20 cellular contexts compared by ENCODE assay signal in genomic region chr20:54168961-54169862, GRCh38. TPM values are rescaled to one million over a fixed set of nuclear protein-coding genes. Genes with fewer than 3 reads are reported as not detected.
DNase-seq lines count a peak whose midpoint lies in the region; ATAC-seq and TF ChIP-seq lines count a peak whose summit lies in the region.
"Had no signal": no experiment of that assay in that cellular context is flagged by ENCODE, and none has a peak within 500 bp of the region (broad histone marks: within the 10 kb centered on the region; RNA-seq: fewer than 3 reads in every experiment).

No MANE protein-coding gene starts in this region.

- H2BK5ac ChIP-seq in neuronal stem cell (ENCODE audit: low read length) = no peak overlapping the region

- H3K4me3 ChIP-seq in BLaER1 (no peak overlapping the region), SK-N-MC (peak overlapping the region; percentile 33; the same call in 1 of the 2 replicates), neuronal stem cell (ENCODE audit: low read length in 2 of 2) (no peak overlapping the region)
- H3K4me3 ChIP-seq: GM23338, MG63, SJCRH30 had no signal

- no peak overlapping the region for H3K23ac ChIP-seq in neuronal stem cell (ENCODE audit: low read depth, low read length, poor library complexity)

- no peak overlapping the region for H4K91ac ChIP-seq in neuronal stem cell (ENCODE audit: low read depth, low read length, poor library complexity)

- POLR2A ChIA-PET in HEK293T (lab: Yijun Ruan, JAX) = no interaction called here

- no peaks in the 10 kb centered on the region for H3K79me1 ChIP-seq in neuronal stem cell (ENCODE audit: low read depth, low read length)

- H2BK15ac ChIP-seq in neuronal stem cell (ENCODE audit: low read length) = no peak overlapping the region

- no CpG with 5 or more reads among the region's 14 CpGs for WGBS in neuronal stem cell (ENCODE audit: extremely low coverage in 2 of 2, insufficient read length in 2 of 2, insufficient replicate concordance in 1 of 2), 2 donors

- H3K4me2 ChIP-seq in BLaER1 = peak overlapping the region; percentile 23
- no peak overlapping the region for H3K4me2 ChIP-seq in neuronal stem cell (ENCODE audit: insufficient read depth, low read length, poor library complexity, severe bottlenecking)
- H3K4me2 ChIP-seq: GM23338 had no signal

- H3K27ac ChIP-seq in BLaER1 (no peak overlapping the region), SK-N-MC (peak overlapping the region; percentile 93), neuronal stem cell (replicated peaks; ENCODE audit: low read length) (no peak overlapping the region)
- H3K27ac ChIP-seq: SJCRH30 had no signal

- H2AFZ ChIP-seq in neuronal stem cell (ENCODE audit: low read length) = no peak overlapping the region
- H2AFZ ChIP-seq: GM23338 had no signal

- H3K36me3 ChIP-seq in BLaER1 (no peaks in the 10 kb centered on the region), SK-N-MC (ENCODE audit: insufficient read depth, low read length) (peaks cover 16% of the 10 kb centered on the region), neuronal stem cell (replicated peaks in 1 of 2; ENCODE audit: control insufficient read depth in 2 of 2, insufficient read depth in 2 of 2, low read length in 2 of 2) (no peaks in the 10 kb centered on the region)
- H3K36me3 ChIP-seq: MG63, SJCRH30 had no signal

- no peak overlapping the region for H2BK12ac ChIP-seq in neuronal stem cell (ENCODE audit: low read length)

- H3K4me1 ChIP-seq in BLaER1 (peaks cover 9% of the 10 kb centered on the region), neuronal stem cell (ENCODE audit: control insufficient read depth in 2 of 2, insufficient read depth in 1 of 2, low read depth in 1 of 2, low read length in 2 of 2) (peaks cover 8 to 11% of the 10 kb centered on the region in 2 donors)
- H3K4me1 ChIP-seq: SJCRH30 had no signal

- no peak overlapping the region for H3K14ac ChIP-seq in neuronal stem cell (ENCODE audit: low read length)

- H4K8ac ChIP-seq in neuronal stem cell (ENCODE audit: low read depth, low read length) = no peak overlapping the region

- H4K20me1 ChIP-seq in BLaER1 = no peaks in the 10 kb centered on the region

- H3K27me3 ChIP-seq in BLaER1 (peaks cover 34% of the 10 kb centered on the region), neuronal stem cell (ENCODE audit: control insufficient read depth in 3 of 3, insufficient read depth in 3 of 3, low read depth in 1 of 3, low read length in 3 of 3) (peaks cover 15 to 83% (median 37%) of the 10 kb centered on the region in 3 experiments)

- H3K9ac ChIP-seq in BLaER1 = no peak overlapping the region
- no peak overlapping the region for H3K9ac ChIP-seq in SK-N-MC (ENCODE audit: insufficient read length)
- no peak overlapping the region for H3K9ac ChIP-seq in neuronal stem cell (ENCODE audit: low read depth, low read length, poor library complexity)

- no peak for ATAC-seq in GM19351 (IDR thresholded peaks at IDR 0.05; ENCODE audit: unreplicated experiment)
- ATAC-seq: GM23338 had no signal

- peak; percentile 74 for DNase-seq in HT-29 (ENCODE audit: low spot score)
- no peak for DNase-seq in SK-N-MC (ENCODE audit: low read depth, low spot score)
- peak; percentile 22 for DNase-seq in kidney tubule cell (ENCODE audit: low spot score)
- DNase-seq in glomerular visceral epithelial cell (ENCODE audit: extremely low spot score) = no peak
- DNase-seq in neuronal stem cell (ENCODE audit: low spot score) = no peak
- DNase-seq in HEK293T (ENCODE audit: extremely low spot score) = no peak
- DNase-seq: ACHN; CD4-positive, alpha-beta T cell; DND-41; GF-D8; NCI-H1105; NCI-H187 treated with DMSO at 0.1 percent for 48 hours; NCI-H2171 treated with DMSO at 0.1 percent for 48 hours; NCI-H510A; NCI-H82; SJCRH30 had no signal

- H2BK120ac ChIP-seq in neuronal stem cell (ENCODE audit: low read depth, low read length) = no peak overlapping the region

- no peak overlapping the region for H3K18ac ChIP-seq in neuronal stem cell (ENCODE audit: low read length)

- no peak overlapping the region for H3K4ac ChIP-seq in neuronal stem cell (ENCODE audit: low read length)

- H3K9me3 ChIP-seq in BLaER1 (peaks cover 20% of the 10 kb centered on the region), SK-N-MC (ENCODE audit: low read depth, low read length) (no peaks in the 10 kb centered on the region), neuronal stem cell (replicated peaks in 1 of 2; ENCODE audit: control insufficient read depth in 2 of 2, insufficient read depth in 1 of 2, low read depth in 1 of 2, low read length in 2 of 2) (no peaks in the 10 kb centered on the region)
- H3K9me3 ChIP-seq: MG63, SJCRH30 had no signal

- H2AK5ac ChIP-seq in neuronal stem cell (ENCODE audit: low read depth, low read length) = no peak overlapping the region

- CTCF ChIA-PET in HEK293T (lab: Yijun Ruan, JAX) = interaction anchor here (0.6 kb wide), 1 partner anchor 73 kb away, joined by 3 read pairs; no protein-coding TSS in a partner anchor

TF ChIP-seq in HEK293T, 16 proteins besides CTCF, POLR2A, EP300 and RAD21:
- TF ChIP-seq ARNT (IDR thresholded peaks at IDR 0.05) (no peak), ZNF384 (IDR thresholded peaks at IDR 0.05) (no peak), PKNOX1 (IDR thresholded peaks at IDR 0.05) (no peak), HDGF (IDR thresholded peaks at IDR 0.05; ENCODE audit: borderline replicate concordance) (no peak), SP1 (IDR thresholded peaks at IDR 0.05) (no peak), LEF1 (IDR thresholded peaks at IDR 0.05; ENCODE audit: borderline replicate concordance) (no peak), BHLHE40 (IDR thresholded peaks at IDR 0.05; ENCODE audit: borderline replicate concordance) (no peak), ELF4 (IDR thresholded peaks at IDR 0.05) (no peak), NFRKB (IDR thresholded peaks at IDR 0.05) (no peak), CTBP1 (IDR thresholded peaks at IDR 0.05; ENCODE audit: borderline replicate concordance) (no peak)

RNA-seq across cellular contexts. Expression of gene CYP24A1, which starts 4.6 kb away (rescaled TPM):
- total RNA-seq in HT-29 (2014; rRNA removed; shearing (Covaris generic)) = 1.1 and 1.9 TPM in 2 replicates
- not detected for polyA plus RNA-seq in neuronal stem cell (2013, experiment 1 of 2)
- not detected for polyA plus RNA-seq in neuronal stem cell (2013, experiment 2 of 2)
- total RNA-seq: GM23338, SJCRH30 had no signal

RNA-seq across cellular contexts. Expression of gene PFDN4, which starts 38.7 kb away (rescaled TPM):
- total RNA-seq in HT-29 (2014; rRNA removed; shearing (Covaris generic)) = 26.8 and 27.9 TPM in 2 replicates
- 149 TPM for polyA plus RNA-seq in neuronal stem cell (2013, experiment 1 of 2)
- polyA plus RNA-seq in neuronal stem cell (2013, experiment 2 of 2) = 155 TPM

Comparison
In these comparisons a context has a peak if more than half of its experiments do, and no peak if none do; other contexts are left out.
1. DNase-seq: peak in HT-29 (single experiment) and kidney tubule cell (single experiment); none in SK-N-MC (single experiment), glomerular visceral epithelial cell (single experiment), neuronal stem cell (single experiment) and HEK293T (single experiment).